ENCODE assay signal across 24 cellular contexts in genomic region chr21:15895142-15896106, GRCh38.
DNase-seq lines count a peak whose midpoint lies in the region; ATAC-seq, FAIRE-seq and TF ChIP-seq lines count a peak whose summit lies in the region.
"Had no signal": no experiment of that assay in that cellular context is flagged by ENCODE, and none has a peak within 500 bp of the region (broad histone marks: within the 10 kb centered on the region; RNA-seq: fewer than 3 reads in every experiment).

No MANE protein-coding gene starts in this region.

- H3K4me1 Mint-ChIP-seq in CD4-positive, alpha-beta T cell (ENCODE audit: low read depth), result no peaks in the 10 kb centered on the region
- H3K4me1 Mint-ChIP-seq: CD8-positive, alpha-beta memory T cell; memory B cell; natural killer cell had no signal

- no peaks in the 10 kb centered on the region for H3K9me1 ChIP-seq in IMR-90 (ENCODE audit: insufficient read depth, low read length)

- no peak overlapping the region for H4K8ac ChIP-seq in IMR-90 (ENCODE audit: low read depth in 2 of 2, low read length in 2 of 2)

- H3K4me2 ChIP-seq in IMR-90 (ENCODE audit: low read depth, low read length), result no peak overlapping the region; the same call in 1 of the 2 replicates

- BruUV-seq in IMR-90 (replicated peaks; lab: Mats Ljungman, UMichigan), result no TSS peak

- intact Hi-C loops in IMR-90 (cut with micrococcal nuclease), result loop anchor here (2.0 to 10.0 kb wide), 2 partner anchors 189 to 435 kb away; no protein-coding TSS in a partner anchor
- intact Hi-C loops in CD4-positive, alpha-beta T cell (cut with DNase I, micrococcal nuclease), result no loop called here

- no peak for TF ChIP-seq CTCF in IMR-90 (conservative IDR thresholded peaks at IDR 0.05; ENCODE audit: low read depth, low read length)
- TF ChIP-seq CTCF in astrocyte of the spinal cord (IDR thresholded peaks at IDR 0.05; ENCODE audit: low read depth, low read length), result no peak
- TF ChIP-seq CTCF in CD4-positive, alpha-beta T cell (IDR thresholded peaks at IDR 0.05), result no peak

- POLR2A ChIA-PET in IMR-90 (lab: Charles Lee; ENCODE audit: unreplicated experiment), result no interaction called here
- POLR2A ChIA-PET in CD4-positive, alpha-beta T cell (lab: Charles Lee), result no interaction called here

- H3K27me3 Mint-ChIP-seq in CD4-positive, alpha-beta T cell, result peaks cover 10% of the 10 kb centered on the region
- H3K27me3 Mint-ChIP-seq: memory B cell had no signal

- DNase-seq in IMR-90 (peak; percentile 2), astrocyte of the spinal cord (ENCODE audit: low read depth, low spot score) (peak; percentile 42), kidney glomerular epithelial cell (lab: John Stamatoyannopoulos, UW) (peak; percentile 87), small intestine (no peak), left lobe of liver (ENCODE audit: low spot score) (no peak), NOMO-1 (lab: John Stamatoyannopoulos, UW; ENCODE audit: unreplicated experiment in 2 of 2) (no peak)
- DNase-seq in CD4-positive, alpha-beta T cell, result no peak
- DNase-seq: activated CD8-positive, alpha-beta memory T cell treated with anti-CD3 and anti-CD28 coated beads for 24 hours; activated naive CD4-positive, alpha-beta T cell treated with anti-CD3 and anti-CD28 coated beads for 36 hours; activated T-cell treated with anti-CD3 and anti-CD28 coated beads, Interleukin-2, amount 50 U/mL, for 4 hours; anterior cingulate cortex; CD8-positive, alpha-beta memory T cell; foreskin melanocyte; H7; KBM-7; natural killer cell; NCI-H1930; sigmoid colon; stimulated activated naive CD4-positive, alpha-beta T cell treated with Interleukin-2 at 50 U/mL for 16 hours; T-helper 9 cell had no signal

- no peaks in the 10 kb centered on the region for H3K9me3 ChIP-seq in IMR-90 (ENCODE audit: control insufficient read depth, insufficient read depth, low read length)
- H3K9me3 ChIP-seq in small intestine (ENCODE audit: control insufficient read depth, low read depth), result no peaks in the 10 kb centered on the region
- peaks cover 8% of the 10 kb centered on the region for H3K9me3 ChIP-seq in CD4-positive, alpha-beta T cell (ENCODE audit: control insufficient read depth, low read length)
- H3K9me3 ChIP-seq: sigmoid colon had no signal

- H3K79me1 ChIP-seq in IMR-90 (ENCODE audit: low read depth in 1 of 2, low read length in 2 of 2), result no peaks in the 10 kb centered on the region

- H2AK9ac ChIP-seq in IMR-90 (replicated peaks; ENCODE audit: low read depth, low read length, poor library complexity), result no peak overlapping the region

- H4K5ac ChIP-seq in IMR-90 (ENCODE audit: low read depth, low read length), result no peak overlapping the region

- TF ChIP-seq POLR2A in IMR-90 (IDR thresholded peaks at IDR 0.05; ENCODE audit: low read depth, low read length), result no peak

- no peaks in the 10 kb centered on the region for H4K20me1 ChIP-seq in IMR-90 (ENCODE audit: insufficient read depth, low read length)

- no peak overlapping the region for H3K4me3 Mint-ChIP-seq in CD4-positive, alpha-beta T cell
- H3K4me3 Mint-ChIP-seq: activated naive CD4-positive, alpha-beta T cell treated with anti-CD3 and anti-CD28 coated beads for 36 hours; activated T-cell treated with anti-CD3 and anti-CD28 coated beads, Interleukin-2, amount 50 U/mL, for 4 hours; CD8-positive, alpha-beta memory T cell; memory B cell; natural killer cell had no signal

- H3K4me3 ChIP-seq in IMR-90 (ENCODE audit: insufficient read depth, low read depth, low read length) (no peak overlapping the region), astrocyte of the spinal cord (ENCODE audit: low read depth, low read length) (no peak overlapping the region), small intestine (ENCODE audit: low read depth in 1 of 2, low read length in 2 of 2) (no peak overlapping the region)
- H3K4me3 ChIP-seq: sigmoid colon, SK-N-MC had no signal

- FAIRE-seq in small intestine (lab: Jason Lieb, UNC), result peak; percentile 15
- FAIRE-seq: keratinocyte had no signal

- no peak for TF ChIP-seq RAD21 in IMR-90 (IDR thresholded peaks at IDR 0.05; ENCODE audit: low read length)

- no peak overlapping the region for H2BK5ac ChIP-seq in IMR-90 (ENCODE audit: low read depth, low read length, poor library complexity, severe bottlenecking)

- H3K27ac Mint-ChIP-seq in CD4-positive, alpha-beta T cell, result no peak overlapping the region
- H3K27ac Mint-ChIP-seq: activated naive CD4-positive, alpha-beta T cell treated with anti-CD3 and anti-CD28 coated beads for 36 hours; CD8-positive, alpha-beta memory T cell; memory B cell; natural killer cell had no signal

- H3K14ac ChIP-seq in IMR-90 (replicated peaks; ENCODE audit: low read depth, low read length), result no peak overlapping the region

- no peaks in the 10 kb centered on the region for H3K36me3 ChIP-seq in IMR-90 (ENCODE audit: control insufficient read depth, insufficient read depth, low read length)
- no peaks in the 10 kb centered on the region for H3K36me3 ChIP-seq in small intestine (ENCODE audit: control insufficient read depth in 2 of 2, insufficient read depth in 2 of 2, low read length in 2 of 2)
- H3K36me3 ChIP-seq: sigmoid colon had no signal

- H2BK120ac ChIP-seq in IMR-90 (ENCODE audit: low read depth, low read length), result no peak overlapping the region

- ATAC-seq in IMR-90 (ENCODE audit: low read depth) (peak; percentile 65), left lobe of liver (no peak), HG03039 (IDR thresholded peaks at IDR 0.05; ENCODE audit: unreplicated experiment) (no peak)
- ATAC-seq in CD4-positive, alpha-beta T cell (ENCODE audit: poor library complexity), result no peak
- ATAC-seq: activated T-cell treated with anti-CD3 and anti-CD28 coated beads, Interleukin-2, amount 50 U/mL, for 4 hours; natural killer cell had no signal

- no peak overlapping the region for H3K9ac ChIP-seq in IMR-90 (ENCODE audit: low read depth, low read length)

- no peak overlapping the region for H2BK15ac ChIP-seq in IMR-90 (ENCODE audit: low read depth, low read length)

- H3K18ac ChIP-seq in IMR-90 (ENCODE audit: low read depth, low read length), result no peak overlapping the region; the same call in 1 of the 2 replicates

- H3K36me3 Mint-ChIP-seq in CD4-positive, alpha-beta T cell (ENCODE audit: low read depth), result no peaks in the 10 kb centered on the region

- peaks cover 8% of the 10 kb centered on the region for H3K9me3 Mint-ChIP-seq in CD4-positive, alpha-beta T cell

- CTCF ChIA-PET in IMR-90 (lab: Yijun Ruan, JAX), result no interaction called here
- CTCF ChIA-PET in CD4-positive, alpha-beta T cell (lab: Charles Lee), result no interaction called here

- H3K27ac ChIP-seq in IMR-90 (ENCODE audit: insufficient read depth, low read length) (no peak overlapping the region), small intestine (ENCODE audit: low read depth in 1 of 2, low read length in 1 of 2) (no peak overlapping the region)
- no peak overlapping the region for H3K27ac ChIP-seq in CD4-positive, alpha-beta T cell (ENCODE audit: low read depth, low read length)
- H3K27ac ChIP-seq: sigmoid colon, SK-N-MC had no signal

- no peak overlapping the region for H3K4ac ChIP-seq in IMR-90 (ENCODE audit: low read depth, low read length)

- H2AK5ac ChIP-seq in IMR-90 (ENCODE audit: low read depth, low read length), result no peak overlapping the region

- in situ Hi-C loops in IMR-90 (cut with MboI; ENCODE audit: low sequenced_read_pairs), result no loop called here
- in situ Hi-C loops in astrocyte of the spinal cord (cut with HindIII; ENCODE audit: low sequenced_read_pairs), result no loop called here

- no peak overlapping the region; the same call in 1 of the 2 replicates for H3K56ac ChIP-seq in IMR-90 (ENCODE audit: extremely low read depth, insufficient read depth, low read length)

- dilution Hi-C loops in IMR-90 (cut with HindIII; ENCODE audit: low sequenced_read_pairs, unreplicated experiment), result no loop called here

- H3K23ac ChIP-seq in IMR-90 (ENCODE audit: low read depth, low read length), result no peak overlapping the region

- no CpG with 5 or more reads among the region's 5 CpGs for WGBS in IMR-90 (ENCODE audit: extremely low coverage in 2 of 2, insufficient read length in 1 of 2), 2 experiments
- WGBS in small intestine, 3 donors, result 86 to 92% (median 91%) methylated on average over 5 of the region's 5 CpGs

- no peak overlapping the region for H2BK20ac ChIP-seq in IMR-90 (ENCODE audit: low read depth, low read length)

- no peaks in the 10 kb centered on the region for H3K27me3 ChIP-seq in IMR-90 (ENCODE audit: control insufficient read depth, insufficient read depth, low read length)
- no peaks in the 10 kb centered on the region for H3K27me3 ChIP-seq in small intestine (ENCODE audit: control insufficient read depth in 2 of 2, insufficient read depth in 2 of 2, low read length in 2 of 2)
- no peaks in the 10 kb centered on the region for H3K27me3 ChIP-seq in CD4-positive, alpha-beta T cell (ENCODE audit: control insufficient read depth, insufficient read depth, low read length)
- H3K27me3 ChIP-seq: sigmoid colon had no signal

- H4K91ac ChIP-seq in IMR-90 (ENCODE audit: insufficient read depth, low read depth, low read length), result no peak overlapping the region

- H2AFZ ChIP-seq in IMR-90 (replicated peaks; ENCODE audit: low read length, poor library complexity), result no peak overlapping the region

- H3K4me1 ChIP-seq in IMR-90 (ENCODE audit: control insufficient read depth, insufficient read depth, low read length) (peaks cover 2% of the 10 kb centered on the region; the same call in 1 of the 2 replicates), small intestine (ENCODE audit: control insufficient read depth in 2 of 2, insufficient read depth in 1 of 2, low read depth in 1 of 2, low read length in 1 of 2) (no peaks in the 10 kb centered on the region)

TF ChIP-seq in IMR-90, 13 proteins besides CTCF, POLR2A, EP300 and RAD21 (continues in another document):
- TF ChIP-seq NFE2L2 (IDR thresholded peaks at IDR 0.05; ENCODE audit: low read depth, low read length) (no peak), RCOR1 (IDR thresholded peaks at IDR 0.05; ENCODE audit: insufficient replicate concordance, low read length) (no peak), MAFK (IDR thresholded peaks at IDR 0.05; ENCODE audit: low read depth, low read length) (no peak), RFX5 (IDR thresholded peaks at IDR 0.05; ENCODE audit: low read depth, low read length) (no peak), CEBPB (IDR thresholded peaks at IDR 0.05; ENCODE audit: low read depth, low read length) (no peak), SMC3 (IDR thresholded peaks at IDR 0.05; ENCODE audit: low read depth, low read length) (no peak), CHD1 (IDR thresholded peaks at IDR 0.05; ENCODE audit: low read depth, low read length) (no peak), MXI1 (IDR thresholded peaks at IDR 0.05; ENCODE audit: borderline replicate concordance, low read depth, low read length) (no peak), FOS (IDR thresholded peaks at IDR 0.05; ENCODE audit: low read depth, low read length) (no peak)
- TF ChIP-seq, protein P1, sequence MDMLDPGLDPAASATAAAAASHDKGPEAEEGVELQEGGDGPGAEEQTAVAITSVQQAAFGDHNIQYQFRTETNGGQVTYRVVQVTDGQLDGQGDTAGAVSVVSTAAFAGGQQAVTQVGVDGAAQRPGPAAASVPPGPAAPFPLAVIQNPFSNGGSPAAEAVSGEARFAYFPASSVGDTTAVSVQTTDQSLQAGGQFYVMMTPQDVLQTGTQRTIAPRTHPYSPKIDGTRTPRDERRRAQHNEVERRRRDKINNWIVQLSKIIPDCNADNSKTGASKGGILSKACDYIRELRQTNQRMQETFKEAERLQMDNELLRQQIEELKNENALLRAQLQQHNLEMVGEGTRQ (IDR thresholded peaks at IDR 0.05; ENCODE audit: low read depth, low read length), result no peak

Comparison
In these comparisons a context has a peak if more than half of its experiments do, and no peak if none do; other contexts are left out.
1. DNase-seq: peak in IMR-90 (single experiment), astrocyte of the spinal cord (single experiment) and kidney glomerular epithelial cell (single experiment); none in small intestine (single experiment), left lobe of liver (single experiment), NOMO-1 (0 of 2) and CD4-positive, alpha-beta T cell (0 of 10).